In genomic region chr2:222290691-222291484, GRCh38 we compare ENCODE assay signal across 10 cellular contexts. TPM values are rescaled to one million over a fixed set of nuclear protein-coding genes. Genes with fewer than 3 reads are reported as not detected.
A peak's percentile ranks its signal among the peaks of the same experiment; 100 is the strongest.
DNase-seq lines count a peak whose midpoint lies in the region; ATAC-seq and TF ChIP-seq lines count a peak whose summit lies in the region.
"Had no signal": no experiment of that assay in that cellular context is flagged by ENCODE, and none has a peak within 500 bp of the region (broad histone marks: within the 10 kb centered on the region; RNA-seq: fewer than 3 reads in every experiment).

No MANE protein-coding gene starts in this region.

- H3K9me3 Mint-ChIP-seq in progenitor cell of endocrine pancreas (ENCODE audit: low read depth): no peaks in the 10 kb centered on the region

- intact Hi-C loops in gastrocnemius medialis (cut with DNase I; ENCODE audit: low total_unique reads): no loop called here

- H3K27me3 ChIP-seq in gastrocnemius medialis: peaks cover 56 to 73% (median 61%) of the 10 kb centered on the region in 3 donors

- in situ Hi-C loops in gastrocnemius medialis (cut with MboI; ENCODE audit: low sequenced_read_pairs in 4 of 4): no loop called here

- H3K36me3 ChIP-seq in gastrocnemius medialis: no peaks in the 10 kb centered on the region

- DNase-seq in GM04504 (ENCODE audit: low read depth) (peak; percentile 76), NCI-H510A (lab: John Stamatoyannopoulos, UW) (peak; percentile 51), fibroblast of pulmonary artery (ENCODE audit: low read depth) (peak; percentile 12), gastrocnemius medialis (no peak), putamen (ENCODE audit: low spot score) (no peak), progenitor cell of endocrine pancreas (ENCODE audit: low spot score, unreplicated experiment) (no peak)
- no peak for DNase-seq in activated T-cell treated with anti-CD3 and anti-CD28 coated beads, Interleukin-2, amount 50 U/mL, for 48 hours
- DNase-seq: activated CD4-positive, alpha-beta T cell treated with anti-CD3 and anti-CD28 coated beads, Interleukin-2, amount 50 U/mL, for 48 hours; dermis blood vessel endothelial cell; NCI-H774 had no signal

- H3K4me3 Mint-ChIP-seq in progenitor cell of endocrine pancreas (ENCODE audit: low read depth): no peak overlapping the region

- no peaks in the 10 kb centered on the region for H3K36me3 Mint-ChIP-seq in progenitor cell of endocrine pancreas (ENCODE audit: insufficient read depth)

- peaks cover 4 to 6% of the 10 kb centered on the region in 2 donors for H3K4me1 ChIP-seq in gastrocnemius medialis

- peaks cover 9% of the 10 kb centered on the region for H3K4me1 Mint-ChIP-seq in progenitor cell of endocrine pancreas (ENCODE audit: low read depth)

- no peaks in the 10 kb centered on the region for H3K9me3 ChIP-seq in gastrocnemius medialis

- H3K27ac Mint-ChIP-seq in progenitor cell of endocrine pancreas: no peak overlapping the region

- no peak for TF ChIP-seq POLR2A in gastrocnemius medialis (IDR thresholded peaks at IDR 0.05)

- TF ChIP-seq CTCF in fibroblast of pulmonary artery (IDR thresholded peaks at IDR 0.05; ENCODE audit: low read length, missing control alignments): no peak
- TF ChIP-seq CTCF in gastrocnemius medialis (IDR thresholded peaks at IDR 0.05 in 4 of 5, conservative IDR thresholded peaks at IDR 0.05 in 1 of 5): no peak
- TF ChIP-seq CTCF in progenitor cell of endocrine pancreas (IDR thresholded peaks at IDR 0.05; ENCODE audit: unreplicated experiment): no peak

- H3K27ac ChIP-seq in gastrocnemius medialis: no peak overlapping the region

- peak; percentile 26 to 64 for ATAC-seq in gastrocnemius medialis

- H3K4me3 ChIP-seq in fibroblast of pulmonary artery (replicated peaks; ENCODE audit: low read depth, low read length): no peak overlapping the region
- H3K4me3 ChIP-seq in gastrocnemius medialis: peak overlapping the region; percentile 18 to 42 (median 34)

- H3K27me3 Mint-ChIP-seq in progenitor cell of endocrine pancreas: peaks cover 99% of the 10 kb centered on the region

RNA-seq across cellular contexts. Expression of gene PAX3, which starts 7.9 kb away (rescaled TPM):
- total RNA-seq in gastrocnemius medialis (1 to 10 TPM; 2.7 to 4.5 (median 3.6) TPM), progenitor cell of endocrine pancreas (0.16 TPM in 1 of 2 replicates, not detected in the other)
- total RNA-seq: dermis blood vessel endothelial cell had no signal

Comparison
In these comparisons a context has a peak if more than half of its experiments do, and no peak if none do; other contexts are left out.
1. DNase-seq: peak in GM04504 (single experiment), NCI-H510A (single experiment) and fibroblast of pulmonary artery (single experiment); none in gastrocnemius medialis (0 of 2), putamen (single experiment), activated T-cell treated with anti-CD3 and anti-CD28 coated beads, Interleukin-2, amount 50 U/mL, for 48 hours (0 of 2) and progenitor cell of endocrine pancreas (single experiment).